ENCODE assay signal across 9 cellular contexts in genomic region chr4:154626793-154627484, GRCh38. TPM values are rescaled to one million over a fixed set of nuclear protein-coding genes. Genes with fewer than 3 reads are reported as not detected.
DNase-seq lines count a peak whose midpoint lies in the region; ATAC-seq, FAIRE-seq and TF ChIP-seq lines count a peak whose summit lies in the region.
"Had no signal": no experiment of that assay in that cellular context is flagged by ENCODE, and none has a peak within 500 bp of the region (broad histone marks: within the 10 kb centered on the region; RNA-seq: fewer than 3 reads in every experiment).

No MANE protein-coding gene starts in this region.

- peaks cover 3% of the 10 kb centered on the region for H3K4me1 ChIP-seq in astrocyte (ENCODE audit: insufficient read depth, low read length)
- H3K4me1 ChIP-seq in iPS-15b (ENCODE audit: control insufficient read depth, insufficient read depth, low read length) = peaks cover 2% of the 10 kb centered on the region

- peaks cover 2% of the 10 kb centered on the region for H3K4me1 Mint-ChIP-seq in astrocyte (ENCODE audit: low read depth, unreplicated experiment)

- H3K27ac Mint-ChIP-seq in astrocyte (ENCODE audit: unreplicated experiment) = no peak overlapping the region
- H3K27ac Mint-ChIP-seq: stimulated activated naive CD8-positive, alpha-beta T cell treated with anti-CD3 and anti-CD28 coated beads, Interleukin-15, Interleukin-2, amounts not matched to agents 100 ng/mL and 50 ng/mL, for 24 hours had no signal

- H3K4me3 Mint-ChIP-seq in astrocyte (ENCODE audit: unreplicated experiment) = no peak overlapping the region
- H3K4me3 Mint-ChIP-seq: stimulated activated naive CD8-positive, alpha-beta T cell treated with anti-CD3 and anti-CD28 coated beads, Interleukin-15, Interleukin-2, amounts not matched to agents 100 ng/mL and 50 ng/mL, for 24 hours had no signal

- H3K27ac ChIP-seq in astrocyte (ENCODE audit: low read depth, low read length) (no peak overlapping the region), skin epidermis (no peak overlapping the region)

- DNase-seq in AG08396 (ENCODE audit: low spot score) = peak; percentile 24
- DNase-seq in RPMI7951 (ENCODE audit: low read depth) = peak; percentile 24
- peak; percentile 27 for DNase-seq in astrocyte (ENCODE audit: low read depth)
- no peak for DNase-seq in DMS79 treated with DMSO at 0.1 percent for 48 hours (lab: John Stamatoyannopoulos, UW)

- H4K20me1 ChIP-seq in astrocyte (ENCODE audit: insufficient read depth, low read length) = no peaks in the 10 kb centered on the region

- ATAC-seq in GM18868 (IDR thresholded peaks at IDR 0.05; ENCODE audit: unreplicated experiment) = peak; percentile 96
- ATAC-seq in HG03095 (IDR thresholded peaks at IDR 0.05; ENCODE audit: unreplicated experiment) = peak; percentile 97

- no peaks in the 10 kb centered on the region for H3K9me3 ChIP-seq in astrocyte (ENCODE audit: insufficient read depth, low read depth, low read length)
- no peaks in the 10 kb centered on the region for H3K9me3 ChIP-seq in iPS-15b (ENCODE audit: control insufficient read depth, insufficient read depth, low read length)

- no peaks in the 10 kb centered on the region for H3K9me3 Mint-ChIP-seq in astrocyte (ENCODE audit: unreplicated experiment)
- H3K9me3 Mint-ChIP-seq: stimulated activated naive CD8-positive, alpha-beta T cell treated with anti-CD3 and anti-CD28 coated beads, Interleukin-15, Interleukin-2, amounts not matched to agents 100 ng/mL and 50 ng/mL, for 24 hours had no signal

- H3K27me3 Mint-ChIP-seq in astrocyte (ENCODE audit: low read depth, unreplicated experiment) = peaks cover 10% of the 10 kb centered on the region

- no peaks in the 10 kb centered on the region for H3K36me3 ChIP-seq in astrocyte (ENCODE audit: insufficient read depth, low read length)
- H3K36me3 ChIP-seq in iPS-15b (ENCODE audit: control insufficient read depth, insufficient read depth, low read length) = no peaks in the 10 kb centered on the region

- peak overlapping the region; percentile 84 for H2AFZ ChIP-seq in astrocyte (ENCODE audit: low read depth, low read length)

- H3K9ac ChIP-seq in astrocyte (ENCODE audit: low read length) = peak overlapping the region; percentile 54
- H3K9ac ChIP-seq in iPS-15b (ENCODE audit: low read depth, low read length) = peak overlapping the region; percentile 82

- peak overlapping the region; percentile 88 for H3K4me2 ChIP-seq in astrocyte (ENCODE audit: low read length)

- FAIRE-seq in astrocyte (lab: Jason Lieb, UNC) = no peak

- H3K27me3 ChIP-seq in astrocyte (ENCODE audit: insufficient read depth, low read length) (peaks cover 21% of the 10 kb centered on the region), iPS-15b (ENCODE audit: control insufficient read depth, insufficient read depth, low read length) (peaks cover 36% of the 10 kb centered on the region)

- H3K79me2 ChIP-seq in astrocyte (ENCODE audit: insufficient read depth, low read length) = no peaks in the 10 kb centered on the region

- H3K4me3 ChIP-seq in astrocyte (ENCODE audit: insufficient read depth, low read depth, low read length) (peak overlapping the region; percentile 29), iPS-15b (ENCODE audit: low read depth, low read length) (peak overlapping the region; percentile 68), skin epidermis (peak overlapping the region in 6 of 7 experiments; percentile 9 to 34 (median 25))

- no peaks in the 10 kb centered on the region for H3K36me3 Mint-ChIP-seq in astrocyte (ENCODE audit: low read depth, unreplicated experiment)

- TF ChIP-seq CTCF in astrocyte (IDR thresholded peaks at IDR 0.05; ENCODE audit: insufficient read depth, low read depth, low read length) = peak; percentile 43

RNA-seq across cellular contexts. Expression of gene FGG, which starts 14.5 kb away (rescaled TPM):
- total RNA-seq in RPMI7951 (2014; rRNA removed; shearing (Covaris generic)) = not detected in 2 replicates
- not detected in 2 replicates for total RNA-seq in astrocyte

RNA-seq across cellular contexts. Expression of gene FGA, which starts 36.4 kb away (rescaled TPM):
- not detected in 2 replicates for total RNA-seq in RPMI7951 (2014; rRNA removed; shearing (Covaris generic))
- total RNA-seq in astrocyte = not detected in 2 replicates
